Comparison of ENCODE assay signal across 8 cellular contexts in genomic region chr2:73069855-73070650, GRCh38. TPM values are rescaled to one million over a fixed set of nuclear protein-coding genes. Genes with fewer than 3 reads are reported as not detected.
DNase-seq lines count a peak whose midpoint lies in the region; ATAC-seq and TF ChIP-seq lines count a peak whose summit lies in the region.

No MANE protein-coding gene starts in this region.

- intact Hi-C loops in activated CD4-positive, alpha-beta T cell treated with anti-CD3 and anti-CD28 coated beads, Interleukin-2, amount 10 ng/mL, durations not matched to agents 24 days and 14 days (cut with micrococcal nuclease) = loop anchor here (2.0 to 5.0 kb wide), 4 partner anchors 107 to 667 kb away; partner anchors contain the start of genes EXOC6B and TPRKB
- intact Hi-C loops in sigmoid colon (cut with DNase I) = loop anchor here (5.0 kb wide), 1 partner anchor 162 kb away; the partner anchor contains the start of genes CCT7 and PRADC1

- ATAC-seq in T-cell (replicated peaks in 1 of 4) = no peak
- ATAC-seq in HG03469 (IDR thresholded peaks at IDR 0.05; ENCODE audit: unreplicated experiment) = no peak

- peak overlapping the region; percentile 39 for H3K27ac Mint-ChIP-seq in activated CD4-positive, alpha-beta T cell treated with anti-CD3 and anti-CD28 coated beads, Interleukin-2, amount 10 ng/mL, durations not matched to agents 24 days and 14 days
- peak overlapping the region in 1 of 2 donors; percentile 42 for H3K27ac Mint-ChIP-seq in T-cell

- TF ChIP-seq CTCF in fibroblast of the aortic adventitia (IDR thresholded peaks at IDR 0.05; ENCODE audit: insufficient read depth, low read length) = no peak
- no peak for TF ChIP-seq CTCF in sigmoid colon (IDR thresholded peaks at IDR 0.05)

- H3K36me3 Mint-ChIP-seq in activated CD4-positive, alpha-beta T cell treated with anti-CD3 and anti-CD28 coated beads, Interleukin-2, amount 10 ng/mL, durations not matched to agents 24 days and 14 days (ENCODE audit: low read depth) = peaks cover 4% of the 10 kb centered on the region
- peaks cover 4% of the 10 kb centered on the region for H3K36me3 Mint-ChIP-seq in T-cell

- peaks cover 0 to 8% (median 0%) of the 10 kb centered on the region in 4 donors for H3K36me3 ChIP-seq in sigmoid colon

- no peaks in the 10 kb centered on the region for H3K9me3 ChIP-seq in sigmoid colon

- H3K4me3 ChIP-seq in fibroblast of the aortic adventitia (ENCODE audit: low read depth, low read length) (peak overlapping the region; percentile 83), sigmoid colon (peak overlapping the region; percentile 67 to 90 (median 78))

- TF ChIP-seq POLR2A in sigmoid colon (IDR thresholded peaks at IDR 0.05) = no peak

- peaks cover 0 to 37% (median 27%) of the 10 kb centered on the region in 4 donors for H3K4me1 ChIP-seq in sigmoid colon

- POLR2A ChIA-PET in T-cell (lab: Charles Lee) = interaction anchor here in 1 of 2 donors (0.6 kb wide), 1 partner anchor 163 kb away, joined by 9 read pairs; the partner anchor contains the start of gene PRADC1

- no peak for TF ChIP-seq EP300 in sigmoid colon (IDR thresholded peaks at IDR 0.05)

- peak overlapping the region; percentile 89 for H3K4me3 Mint-ChIP-seq in activated CD4-positive, alpha-beta T cell treated with anti-CD3 and anti-CD28 coated beads, Interleukin-2, amount 10 ng/mL, durations not matched to agents 24 days and 14 days
- H3K4me3 Mint-ChIP-seq in T-cell = peak overlapping the region; percentile 90 to 93 (median 91)

- CTCF ChIA-PET in T-cell (lab: Charles Lee) = interaction anchor here (0.7 to 1.0 kb wide), 2 partner anchors 164 to 193 kb away, joined by 3 read pairs; partner anchors contain the start of gene CCT7 (in 1 of the 2)

- DNase-seq in activated CD4-positive, alpha-beta T cell treated with anti-CD3 and anti-CD28 coated beads, Interleukin-2, amount 10 ng/mL, durations not matched to agents 24 days and 14 days = no peak
- DNase-seq in activated CD4-positive, alpha-beta T cell treated with anti-CD3 and anti-CD28 coated beads, Interleukin-2, amount 50 U/mL, for 1 hour = no peak
- DNase-seq in T-cell (peak in 3 of 34 experiments; percentile 4 to 20 (median 6)), fibroblast of the aortic adventitia (ENCODE audit: low read depth) (peak; percentile 20), sigmoid colon (no peak), germinal center (ENCODE audit: low spot score) (no peak), C1 segment of cervical spinal cord (lab: John Stamatoyannopoulos, UW) (no peak)

- peaks cover 24% of the 10 kb centered on the region for H3K4me1 Mint-ChIP-seq in activated CD4-positive, alpha-beta T cell treated with anti-CD3 and anti-CD28 coated beads, Interleukin-2, amount 10 ng/mL, durations not matched to agents 24 days and 14 days
- H3K4me1 Mint-ChIP-seq in T-cell = peaks cover 38 to 48% (median 41%) of the 10 kb centered on the region in 3 donors

- peak overlapping the region; percentile 87 to 96 (median 93) for H3K27ac ChIP-seq in sigmoid colon

- no peaks in the 10 kb centered on the region for H3K27me3 ChIP-seq in sigmoid colon

- no peaks in the 10 kb centered on the region for H3K9me3 Mint-ChIP-seq in activated CD4-positive, alpha-beta T cell treated with anti-CD3 and anti-CD28 coated beads, Interleukin-2, amount 10 ng/mL, durations not matched to agents 24 days and 14 days
- no peaks in the 10 kb centered on the region for H3K9me3 Mint-ChIP-seq in T-cell

- 4 to 15% methylated on average over 30 of the region's 30 CpGs for WGBS in sigmoid colon, 2 donors

- H3K27me3 Mint-ChIP-seq in activated CD4-positive, alpha-beta T cell treated with anti-CD3 and anti-CD28 coated beads, Interleukin-2, amount 10 ng/mL, durations not matched to agents 24 days and 14 days = peaks cover 12% of the 10 kb centered on the region
- H3K27me3 Mint-ChIP-seq in T-cell = no peaks in the 10 kb centered on the region

RNA-seq across cellular contexts. Expression of gene SFXN5, which starts 1.5 kb away (rescaled TPM):
- 11.6 and 14.1 TPM in 2 replicates for total RNA-seq in activated CD4-positive, alpha-beta T cell treated with anti-CD3 and anti-CD28 coated beads, Interleukin-2, amount 10 ng/mL, durations not matched to agents 24 days and 14 days
- total RNA-seq in T-cell (10 to 100 TPM in 2 of 5 donors, 1 to 10 TPM in 3; 6.3 to 14.2 (median 9.7) TPM), fibroblast of the aortic adventitia (ENCODE audit: low replicate concordance) (18.0 and 19.0 TPM in 2 replicates), sigmoid colon (10 to 100 TPM in 2 of 4 donors, 1 to 10 TPM in 2; 6.7 to 27.1 (median 10.4) TPM)
- 10 to 100 TPM in 2 of 3 donors, 1 to 10 TPM in 1; 5.4 to 15.3 (median 12.4) TPM for polyA plus RNA-seq in sigmoid colon

RNA-seq across cellular contexts. Expression of gene RAB11FIP5, which starts 42.7 kb away (rescaled TPM):
- 13.4 and 13.8 TPM in 2 replicates for total RNA-seq in activated CD4-positive, alpha-beta T cell treated with anti-CD3 and anti-CD28 coated beads, Interleukin-2, amount 10 ng/mL, durations not matched to agents 24 days and 14 days
- total RNA-seq in T-cell (10 to 100 TPM in 4 of 5 donors, 1 to 10 TPM in 1; 7.9 to 15.2 (median 11.0) TPM), fibroblast of the aortic adventitia (ENCODE audit: low replicate concordance) (16.4 and 48.5 TPM in 2 replicates), sigmoid colon (10 to 100 TPM; 13.9 to 24.4 (median 19.4) TPM)
- polyA plus RNA-seq in sigmoid colon = 10 to 100 TPM in 2 of 3 donors, 1 to 10 TPM in 1; 9.6 to 13.2 (median 12.8) TPM
